In the genomic region with DNA sequence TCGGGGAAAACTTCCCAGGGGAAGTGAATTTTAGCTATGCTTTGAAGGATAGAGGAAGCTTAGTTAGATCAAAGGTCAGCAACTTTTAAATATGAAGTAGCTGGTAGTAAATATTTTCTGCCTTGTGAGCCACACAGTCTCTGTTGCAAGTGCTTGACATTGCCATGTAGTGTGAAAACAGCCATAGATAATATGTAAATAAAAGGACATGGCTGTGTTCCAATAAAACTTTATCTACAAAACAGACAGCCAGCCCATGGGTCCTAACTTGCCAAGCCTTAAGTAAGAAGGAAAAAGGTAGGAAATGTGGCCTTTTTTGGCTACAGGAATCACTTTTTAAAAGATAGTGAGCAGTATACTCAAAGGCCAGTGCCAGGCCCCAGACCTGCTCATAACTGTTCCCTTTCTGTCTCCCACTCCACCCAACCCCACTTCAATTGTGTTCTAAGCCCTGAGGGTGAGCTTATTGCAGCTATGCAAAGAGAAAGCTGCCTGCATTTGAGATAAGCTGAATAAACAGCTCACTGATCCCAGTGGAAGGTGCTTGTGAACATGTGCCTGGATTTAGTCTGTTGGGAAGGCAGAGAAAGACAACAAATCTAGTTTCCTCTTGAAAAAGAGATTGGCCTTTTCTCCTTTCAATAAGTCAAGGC, we compare ENCODE assay signal across 1 cellular context.
A peak's percentile ranks its signal among the peaks of the same experiment; 100 is the strongest.
TF ChIP-seq lines count a peak whose summit lies in the region.

No MANE protein-coding gene starts in this region.

TF ChIP-seq in HepG2, 621 proteins besides CTCF, POLR2A, EP300 and RAD21 (continued from another document and continues in another):
- TF ChIP-seq TAF1 (CRISPR knock-in tag; IDR thresholded peaks at IDR 0.05): no peak
- TF ChIP-seq, protein P1, sequence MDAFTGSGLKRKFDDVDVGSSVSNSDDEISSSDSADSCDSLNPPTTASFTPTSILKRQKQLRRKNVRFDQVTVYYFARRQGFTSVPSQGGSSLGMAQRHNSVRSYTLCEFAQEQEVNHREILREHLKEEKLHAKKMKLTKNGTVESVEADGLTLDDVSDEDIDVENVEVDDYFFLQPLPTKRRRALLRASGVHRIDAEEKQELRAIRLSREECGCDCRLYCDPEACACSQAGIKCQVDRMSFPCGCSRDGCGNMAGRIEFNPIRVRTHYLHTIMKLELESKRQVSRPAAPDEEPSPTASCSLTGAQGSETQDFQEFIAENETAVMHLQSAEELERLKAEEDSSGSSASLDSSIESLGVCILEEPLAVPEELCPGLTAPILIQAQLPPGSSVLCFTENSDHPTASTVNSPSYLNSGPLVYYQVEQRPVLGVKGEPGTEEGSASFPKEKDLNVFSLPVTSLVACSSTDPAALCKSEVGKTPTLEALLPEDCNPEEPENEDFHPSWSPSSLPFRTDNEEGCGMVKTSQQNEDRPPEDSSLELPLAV (CRISPR knock-in tag; conservative IDR thresholded peaks at IDR 0.05; ENCODE audit: low read depth): no peak
- TF ChIP-seq CHD2 (IDR thresholded peaks at IDR 0.05; ENCODE audit: low read depth, low read length): no peak
- TF ChIP-seq, protein P2, sequence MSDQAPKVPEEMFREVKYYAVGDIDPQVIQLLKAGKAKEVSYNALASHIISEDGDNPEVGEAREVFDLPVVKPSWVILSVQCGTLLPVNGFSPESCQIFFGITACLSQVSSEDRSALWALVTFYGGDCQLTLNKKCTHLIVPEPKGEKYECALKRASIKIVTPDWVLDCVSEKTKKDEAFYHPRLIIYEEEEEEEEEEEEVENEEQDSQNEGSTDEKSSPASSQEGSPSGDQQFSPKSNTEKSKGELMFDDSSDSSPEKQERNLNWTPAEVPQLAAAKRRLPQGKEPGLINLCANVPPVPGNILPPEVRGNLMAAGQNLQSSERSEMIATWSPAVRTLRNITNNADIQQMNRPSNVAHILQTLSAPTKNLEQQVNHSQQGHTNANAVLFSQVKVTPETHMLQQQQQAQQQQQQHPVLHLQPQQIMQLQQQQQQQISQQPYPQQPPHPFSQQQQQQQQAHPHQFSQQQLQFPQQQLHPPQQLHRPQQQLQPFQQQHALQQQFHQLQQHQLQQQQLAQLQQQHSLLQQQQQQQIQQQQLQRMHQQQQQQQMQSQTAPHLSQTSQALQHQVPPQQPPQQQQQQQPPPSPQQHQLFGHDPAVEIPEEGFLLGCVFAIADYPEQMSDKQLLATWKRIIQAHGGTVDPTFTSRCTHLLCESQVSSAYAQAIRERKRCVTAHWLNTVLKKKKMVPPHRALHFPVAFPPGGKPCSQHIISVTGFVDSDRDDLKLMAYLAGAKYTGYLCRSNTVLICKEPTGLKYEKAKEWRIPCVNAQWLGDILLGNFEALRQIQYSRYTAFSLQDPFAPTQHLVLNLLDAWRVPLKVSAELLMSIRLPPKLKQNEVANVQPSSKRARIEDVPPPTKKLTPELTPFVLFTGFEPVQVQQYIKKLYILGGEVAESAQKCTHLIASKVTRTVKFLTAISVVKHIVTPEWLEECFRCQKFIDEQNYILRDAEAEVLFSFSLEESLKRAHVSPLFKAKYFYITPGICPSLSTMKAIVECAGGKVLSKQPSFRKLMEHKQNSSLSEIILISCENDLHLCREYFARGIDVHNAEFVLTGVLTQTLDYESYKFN (CRISPR knock-in tag; conservative IDR thresholded peaks at IDR 0.05): peak; percentile 64; the same call in 1 of the 2 replicates
- no peak for TF ChIP-seq ZSCAN12 (CRISPR knock-in tag; IDR thresholded peaks at IDR 0.05)
- no peak for TF ChIP-seq IKZF1 (IDR thresholded peaks at IDR 0.05)
- TF ChIP-seq BCL6 (CRISPR knock-in tag; IDR thresholded peaks at IDR 0.05): peak; percentile 69
- no peak for TF ChIP-seq ZFAT (CRISPR knock-in tag; conservative IDR thresholded peaks at IDR 0.05)
- TF ChIP-seq, protein P3, sequence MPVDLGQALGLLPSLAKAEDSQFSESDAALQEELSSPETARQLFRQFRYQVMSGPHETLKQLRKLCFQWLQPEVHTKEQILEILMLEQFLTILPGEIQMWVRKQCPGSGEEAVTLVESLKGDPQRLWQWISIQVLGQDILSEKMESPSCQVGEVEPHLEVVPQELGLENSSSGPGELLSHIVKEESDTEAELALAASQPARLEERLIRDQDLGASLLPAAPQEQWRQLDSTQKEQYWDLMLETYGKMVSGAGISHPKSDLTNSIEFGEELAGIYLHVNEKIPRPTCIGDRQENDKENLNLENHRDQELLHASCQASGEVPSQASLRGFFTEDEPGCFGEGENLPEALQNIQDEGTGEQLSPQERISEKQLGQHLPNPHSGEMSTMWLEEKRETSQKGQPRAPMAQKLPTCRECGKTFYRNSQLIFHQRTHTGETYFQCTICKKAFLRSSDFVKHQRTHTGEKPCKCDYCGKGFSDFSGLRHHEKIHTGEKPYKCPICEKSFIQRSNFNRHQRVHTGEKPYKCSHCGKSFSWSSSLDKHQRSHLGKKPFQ (CRISPR knock-in tag; IDR thresholded peaks at IDR 0.05; ENCODE audit: insufficient replicate concordance): no peak
- peak; percentile 82; the same call in 1 of the 2 replicates for TF ChIP-seq HMG20B (CRISPR knock-in tag; conservative IDR thresholded peaks at IDR 0.05)
- no peak for TF ChIP-seq ZNF629 (CRISPR knock-in tag; conservative IDR thresholded peaks at IDR 0.05)
- no peak for TF ChIP-seq SMAD1 (CRISPR knock-in tag; IDR thresholded peaks at IDR 0.05; ENCODE audit: borderline replicate concordance, low read depth)
- peak; percentile 41; the same call in 1 of the 2 replicates for TF ChIP-seq PHF21A (CRISPR knock-in tag; IDR thresholded peaks at IDR 0.05)
- TF ChIP-seq, protein P4, sequence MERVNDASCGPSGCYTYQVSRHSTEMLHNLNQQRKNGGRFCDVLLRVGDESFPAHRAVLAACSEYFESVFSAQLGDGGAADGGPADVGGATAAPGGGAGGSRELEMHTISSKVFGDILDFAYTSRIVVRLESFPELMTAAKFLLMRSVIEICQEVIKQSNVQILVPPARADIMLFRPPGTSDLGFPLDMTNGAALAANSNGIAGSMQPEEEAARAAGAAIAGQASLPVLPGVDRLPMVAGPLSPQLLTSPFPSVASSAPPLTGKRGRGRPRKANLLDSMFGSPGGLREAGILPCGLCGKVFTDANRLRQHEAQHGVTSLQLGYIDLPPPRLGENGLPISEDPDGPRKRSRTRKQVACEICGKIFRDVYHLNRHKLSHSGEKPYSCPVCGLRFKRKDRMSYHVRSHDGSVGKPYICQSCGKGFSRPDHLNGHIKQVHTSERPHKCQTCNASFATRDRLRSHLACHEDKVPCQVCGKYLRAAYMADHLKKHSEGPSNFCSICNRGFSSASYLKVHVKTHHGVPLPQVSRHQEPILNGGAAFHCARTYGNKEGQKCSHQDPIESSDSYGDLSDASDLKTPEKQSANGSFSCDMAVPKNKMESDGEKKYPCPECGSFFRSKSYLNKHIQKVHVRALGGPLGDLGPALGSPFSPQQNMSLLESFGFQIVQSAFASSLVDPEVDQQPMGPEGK (CRISPR knock-in tag; IDR thresholded peaks at IDR 0.05): peak; percentile 55
- TF ChIP-seq, protein P5, sequence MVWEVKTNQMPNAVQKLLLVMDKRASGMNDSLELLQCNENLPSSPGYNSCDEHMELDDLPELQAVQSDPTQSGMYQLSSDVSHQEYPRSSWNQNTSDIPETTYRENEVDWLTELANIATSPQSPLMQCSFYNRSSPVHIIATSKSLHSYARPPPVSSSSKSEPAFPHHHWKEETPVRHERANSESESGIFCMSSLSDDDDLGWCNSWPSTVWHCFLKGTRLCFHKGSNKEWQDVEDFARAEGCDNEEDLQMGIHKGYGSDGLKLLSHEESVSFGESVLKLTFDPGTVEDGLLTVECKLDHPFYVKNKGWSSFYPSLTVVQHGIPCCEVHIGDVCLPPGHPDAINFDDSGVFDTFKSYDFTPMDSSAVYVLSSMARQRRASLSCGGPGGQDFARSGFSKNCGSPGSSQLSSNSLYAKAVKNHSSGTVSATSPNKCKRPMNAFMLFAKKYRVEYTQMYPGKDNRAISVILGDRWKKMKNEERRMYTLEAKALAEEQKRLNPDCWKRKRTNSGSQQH (CRISPR knock-in tag; IDR thresholded peaks at IDR 0.05; ENCODE audit: low read depth): no peak
- TF ChIP-seq ZNF670 (CRISPR knock-in tag; IDR thresholded peaks at IDR 0.05; ENCODE audit: borderline replicate concordance): no peak
- TF ChIP-seq ZFP62 (CRISPR knock-in tag; IDR thresholded peaks at IDR 0.05): no peak
- 0 out of 2 replicates have a peak, but pooled peaks have one; percentile 17 for TF ChIP-seq HOXD1 (CRISPR knock-in tag; IDR thresholded peaks at IDR 0.05)
- 0 out of 2 replicates have a peak, but pooled peaks have one; percentile 30 for TF ChIP-seq ZNF232 (CRISPR knock-in tag; IDR thresholded peaks at IDR 0.05; ENCODE audit: borderline replicate concordance)
- no peak for TF ChIP-seq FOXP1 (IDR thresholded peaks at IDR 0.05)
- TF ChIP-seq FOXP1 (CRISPR knock-in tag; IDR thresholded peaks at IDR 0.05): peak; percentile 82; the same call in 1 of the 2 replicates
- peak; percentile 54 for TF ChIP-seq HNF4A (CRISPR knock-in tag; IDR thresholded peaks at IDR 0.05)
- peak; percentile 55; the same call in 1 of the 2 replicates for TF ChIP-seq ZFX (CRISPR knock-in tag; IDR thresholded peaks at IDR 0.05; ENCODE audit: low read depth)
- TF ChIP-seq FOXA3 (CRISPR knock-in tag; IDR thresholded peaks at IDR 0.05): peak; percentile 77
- peak; percentile 30; the same call in 1 of the 2 replicates for TF ChIP-seq FOSL2 (CRISPR knock-in tag; IDR thresholded peaks at IDR 0.05)
- no peak for TF ChIP-seq ERF (CRISPR knock-in tag; IDR thresholded peaks at IDR 0.05)
- TF ChIP-seq RCOR2 (CRISPR knock-in tag; IDR thresholded peaks at IDR 0.05): 0 out of 2 replicates have a peak, but pooled peaks have one; percentile 19
- TF ChIP-seq RARA (CRISPR knock-in tag; IDR thresholded peaks at IDR 0.05): peak; percentile 47
- TF ChIP-seq GATA4 (IDR thresholded peaks at IDR 0.05; ENCODE audit: borderline replicate concordance, low read depth): peak; percentile 91
- no peak for TF ChIP-seq PAWR (CRISPR knock-in tag; IDR thresholded peaks at IDR 0.05; ENCODE audit: borderline replicate concordance)
- TF ChIP-seq HOXA3 (CRISPR knock-in tag; IDR thresholded peaks at IDR 0.05): peak; percentile 52; the same call in 1 of the 2 replicates
- 0 out of 2 replicates have a peak, but pooled peaks have one; percentile 47 for TF ChIP-seq NKX3-1 (CRISPR knock-in tag; IDR thresholded peaks at IDR 0.05)
- TF ChIP-seq CEBPG (CRISPR knock-in tag; IDR thresholded peaks at IDR 0.05): peak; percentile 20; the same call in 1 of the 2 replicates
- TF ChIP-seq ELF4 (CRISPR knock-in tag; IDR thresholded peaks at IDR 0.05; ENCODE audit: borderline replicate concordance): no peak
- TF ChIP-seq SIN3A (IDR thresholded peaks at IDR 0.05; ENCODE audit: borderline replicate concordance, low read depth, low read length): no peak
- no peak for TF ChIP-seq ZNF570 (CRISPR knock-in tag; IDR thresholded peaks at IDR 0.05; ENCODE audit: borderline replicate concordance)
- TF ChIP-seq, protein P6, sequence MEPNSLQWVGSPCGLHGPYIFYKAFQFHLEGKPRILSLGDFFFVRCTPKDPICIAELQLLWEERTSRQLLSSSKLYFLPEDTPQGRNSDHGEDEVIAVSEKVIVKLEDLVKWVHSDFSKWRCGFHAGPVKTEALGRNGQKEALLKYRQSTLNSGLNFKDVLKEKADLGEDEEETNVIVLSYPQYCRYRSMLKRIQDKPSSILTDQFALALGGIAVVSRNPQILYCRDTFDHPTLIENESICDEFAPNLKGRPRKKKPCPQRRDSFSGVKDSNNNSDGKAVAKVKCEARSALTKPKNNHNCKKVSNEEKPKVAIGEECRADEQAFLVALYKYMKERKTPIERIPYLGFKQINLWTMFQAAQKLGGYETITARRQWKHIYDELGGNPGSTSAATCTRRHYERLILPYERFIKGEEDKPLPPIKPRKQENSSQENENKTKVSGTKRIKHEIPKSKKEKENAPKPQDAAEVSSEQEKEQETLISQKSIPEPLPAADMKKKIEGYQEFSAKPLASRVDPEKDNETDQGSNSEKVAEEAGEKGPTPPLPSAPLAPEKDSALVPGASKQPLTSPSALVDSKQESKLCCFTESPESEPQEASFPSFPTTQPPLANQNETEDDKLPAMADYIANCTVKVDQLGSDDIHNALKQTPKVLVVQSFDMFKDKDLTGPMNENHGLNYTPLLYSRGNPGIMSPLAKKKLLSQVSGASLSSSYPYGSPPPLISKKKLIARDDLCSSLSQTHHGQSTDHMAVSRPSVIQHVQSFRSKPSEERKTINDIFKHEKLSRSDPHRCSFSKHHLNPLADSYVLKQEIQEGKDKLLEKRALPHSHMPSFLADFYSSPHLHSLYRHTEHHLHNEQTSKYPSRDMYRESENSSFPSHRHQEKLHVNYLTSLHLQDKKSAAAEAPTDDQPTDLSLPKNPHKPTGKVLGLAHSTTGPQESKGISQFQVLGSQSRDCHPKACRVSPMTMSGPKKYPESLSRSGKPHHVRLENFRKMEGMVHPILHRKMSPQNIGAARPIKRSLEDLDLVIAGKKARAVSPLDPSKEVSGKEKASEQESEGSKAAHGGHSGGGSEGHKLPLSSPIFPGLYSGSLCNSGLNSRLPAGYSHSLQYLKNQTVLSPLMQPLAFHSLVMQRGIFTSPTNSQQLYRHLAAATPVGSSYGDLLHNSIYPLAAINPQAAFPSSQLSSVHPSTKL (CRISPR knock-in tag; IDR thresholded peaks at IDR 0.05): peak; percentile 78
- TF ChIP-seq GFI1 (CRISPR knock-in tag; IDR thresholded peaks at IDR 0.05; ENCODE audit: borderline replicate concordance): peak; percentile 79
- TF ChIP-seq, protein P7, sequence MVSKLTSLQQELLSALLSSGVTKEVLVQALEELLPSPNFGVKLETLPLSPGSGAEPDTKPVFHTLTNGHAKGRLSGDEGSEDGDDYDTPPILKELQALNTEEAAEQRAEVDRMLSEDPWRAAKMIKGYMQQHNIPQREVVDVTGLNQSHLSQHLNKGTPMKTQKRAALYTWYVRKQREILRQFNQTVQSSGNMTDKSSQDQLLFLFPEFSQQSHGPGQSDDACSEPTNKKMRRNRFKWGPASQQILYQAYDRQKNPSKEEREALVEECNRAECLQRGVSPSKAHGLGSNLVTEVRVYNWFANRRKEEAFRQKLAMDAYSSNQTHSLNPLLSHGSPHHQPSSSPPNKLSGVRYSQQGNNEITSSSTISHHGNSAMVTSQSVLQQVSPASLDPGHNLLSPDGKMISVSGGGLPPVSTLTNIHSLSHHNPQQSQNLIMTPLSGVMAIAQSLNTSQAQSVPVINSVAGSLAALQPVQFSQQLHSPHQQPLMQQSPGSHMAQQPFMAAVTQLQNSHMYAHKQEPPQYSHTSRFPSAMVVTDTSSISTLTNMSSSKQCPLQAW (CRISPR knock-in tag; IDR thresholded peaks at IDR 0.05): peak; percentile 39; the same call in 1 of the 2 replicates
- TF ChIP-seq, protein P8, sequence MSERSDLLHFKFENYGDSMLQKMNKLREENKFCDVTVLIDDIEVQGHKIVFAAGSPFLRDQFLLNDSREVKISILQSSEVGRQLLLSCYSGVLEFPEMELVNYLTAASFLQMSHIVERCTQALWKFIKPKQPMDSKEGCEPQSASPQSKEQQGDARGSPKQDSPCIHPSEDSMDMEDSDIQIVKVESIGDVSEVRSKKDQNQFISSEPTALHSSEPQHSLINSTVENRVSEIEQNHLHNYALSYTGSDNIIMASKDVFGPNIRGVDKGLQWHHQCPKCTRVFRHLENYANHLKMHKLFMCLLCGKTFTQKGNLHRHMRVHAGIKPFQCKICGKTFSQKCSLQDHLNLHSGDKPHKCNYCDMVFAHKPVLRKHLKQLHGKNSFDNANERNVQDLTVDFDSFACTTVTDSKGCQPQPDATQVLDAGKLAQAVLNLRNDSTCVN (CRISPR knock-in tag; IDR thresholded peaks at IDR 0.05; ENCODE audit: borderline replicate concordance): no peak
- no peak for TF ChIP-seq SP4 (CRISPR knock-in tag; IDR thresholded peaks at IDR 0.05)
